24 cellular contexts compared by ENCODE assay signal in genomic region chr5:13658761-13659160, GRCh38.
"Had no signal": no experiment of that assay in that cellular context is flagged by ENCODE, and none has a peak within 500 bp of the region (broad histone marks: within the 10 kb centered on the region; RNA-seq: fewer than 3 reads in every experiment).

No MANE protein-coding gene starts in this region.

- H3K36me3 Mint-ChIP-seq: activated naive CD4-positive, alpha-beta T cell treated with anti-CD3 and anti-CD28 coated beads, Interleukin-2, amount 10 ng/mL, durations not matched to agents 7 days and 5 days; memory B cell had no signal

- H3K27me3 ChIP-seq: body of pancreas, gastrocnemius medialis, neutrophil, pancreas, upper lobe of left lung had no signal

- H3K4me1 Mint-ChIP-seq: activated naive CD4-positive, alpha-beta T cell treated with anti-CD3 and anti-CD28 coated beads, Interleukin-2, amount 10 ng/mL, durations not matched to agents 7 days and 5 days; memory B cell; nephron had no signal

- H3K27ac Mint-ChIP-seq: activated naive CD4-positive, alpha-beta T cell treated with anti-CD3 and anti-CD28 coated beads, Interleukin-2, amount 10 ng/mL, durations not matched to agents 7 days and 5 days; activated T-cell treated with anti-CD3 and anti-CD28 coated beads, Interleukin-2, amount 50 U/mL, for 72 hours; dendritic cell treated with granulocyte-macrophage colony-stimulating factor and Interleukin-4, amounts not matched to agents 40 ng/mL and 50 ng/mL, for 4 days; memory B cell; nephron; T-helper 1 cell treated with Interleukin-12 subunit alpha and Interleukin-12 subunit beta and Interleukin-4 antibody, amounts not matched to agents 30 μg/mL and 1 μg/mL, for 36 hours had no signal

- H3K4me1 ChIP-seq: body of pancreas, gastrocnemius medialis, pancreas, psoas muscle, upper lobe of left lung had no signal

- H3K4me3 ChIP-seq: body of pancreas, gastrocnemius medialis, pancreas, psoas muscle, upper lobe of left lung had no signal

- H3K27me3 Mint-ChIP-seq: activated naive CD4-positive, alpha-beta T cell treated with anti-CD3 and anti-CD28 coated beads, Interleukin-2, amount 10 ng/mL, durations not matched to agents 7 days and 5 days; dendritic cell treated with granulocyte-macrophage colony-stimulating factor and Interleukin-4, amounts not matched to agents 40 ng/mL and 50 ng/mL, for 4 days had no signal

- ATAC-seq: activated T-cell treated with anti-CD3 and anti-CD28 coated beads, Interleukin-2, amount 50 U/mL, for 72 hours; body of pancreas; gastrocnemius medialis; left cardiac atrium; pancreas; psoas muscle; right cardiac atrium; stimulated activated naive CD8-positive, alpha-beta T cell treated with anti-CD3 and anti-CD28 coated beads, Interleukin-15, Interleukin-2, amounts not matched to agents 100 U/mL and 50 U/mL, for 24 hours had no signal

- DNase-seq: activated CD4-positive, alpha-beta T cell treated with anti-CD3 and anti-CD28 coated beads for 4 hours; activated CD4-positive, alpha-beta T cell treated with anti-CD3 and anti-CD28 coated beads, Interleukin-2, amount 50 U/mL, for 48 hours; activated CD4-positive, CD25-positive, alpha-beta regulatory T cell; activated effector memory CD4-positive, alpha-beta T cell treated with Interleukin-2 at 50 U/mL for 16 hours; activated naive CD4-positive, alpha-beta T cell treated with anti-CD3 and anti-CD28 coated beads, Interleukin-2, amount 10 ng/mL, durations not matched to agents 7 days and 5 days; activated T-cell treated with anti-CD3 and anti-CD28 coated beads, Interleukin-2, amount 50 U/mL, for 72 hours; body of pancreas; caudate nucleus; effector CD4-positive, alpha-beta T cell; gastrocnemius medialis; left cardiac atrium; pancreas; psoas muscle; right cardiac atrium; stimulated activated CD4-positive, alpha-beta T cell treated with anti-CD3 and anti-CD28 coated beads, Interleukin-12 subunit alpha, Interleukin-12 subunit beta, amount 100 ng/mL, for 4 hours; stimulated activated CD4-positive, alpha-beta T cell treated with anti-CD3 and anti-CD28 coated beads, Interleukin-4, amount 100 ng/mL, for 4 hours; stimulated activated naive CD8-positive, alpha-beta T cell treated with anti-CD3 and anti-CD28 coated beads, Interleukin-15, Interleukin-2, amounts not matched to agents 100 U/mL and 50 U/mL, for 24 hours; T1000; upper lobe of left lung had no signal

- H3K4me3 Mint-ChIP-seq: activated naive CD4-positive, alpha-beta T cell treated with anti-CD3 and anti-CD28 coated beads, Interleukin-2, amount 10 ng/mL, durations not matched to agents 7 days and 5 days; activated T-cell treated with anti-CD3 and anti-CD28 coated beads, Interleukin-2, amount 50 U/mL, for 72 hours; dendritic cell treated with granulocyte-macrophage colony-stimulating factor and Interleukin-4, amounts not matched to agents 40 ng/mL and 50 ng/mL, for 4 days; memory B cell; nephron; T-helper 1 cell treated with Interleukin-12 subunit alpha and Interleukin-12 subunit beta and Interleukin-4 antibody, amounts not matched to agents 30 μg/mL and 1 μg/mL, for 36 hours had no signal

- H3K27ac ChIP-seq: body of pancreas, gastrocnemius medialis, neutrophil, pancreas, psoas muscle, upper lobe of left lung had no signal

- H3K9me3 ChIP-seq: body of pancreas, gastrocnemius medialis, neutrophil, pancreas, psoas muscle, upper lobe of left lung had no signal

- H3K36me3 ChIP-seq: gastrocnemius medialis, neutrophil, pancreas, upper lobe of left lung had no signal

- H3K9me3 Mint-ChIP-seq: dendritic cell treated with granulocyte-macrophage colony-stimulating factor and Interleukin-4, amounts not matched to agents 40 ng/mL and 50 ng/mL, for 4 days; nephron; T-helper 1 cell treated with Interleukin-12 subunit alpha and Interleukin-12 subunit beta and Interleukin-4 antibody, amounts not matched to agents 30 μg/mL and 1 μg/mL, for 36 hours had no signal
